Comparison of ENCODE assay signal across 8 cellular contexts in genomic region chr19:18283338-18283737, GRCh38. TPM values are rescaled to one million over a fixed set of nuclear protein-coding genes. Genes with fewer than 3 reads are reported as not detected.
DNase-seq lines count a peak whose midpoint lies in the region; ATAC-seq and TF ChIP-seq lines count a peak whose summit lies in the region.

No MANE protein-coding gene starts in this region.

- H3K27ac Mint-ChIP-seq in HFFc6 (peak overlapping the region; percentile 98; the same call in 1 of the 2 replicates), immature natural killer cell (peak overlapping the region; percentile 65 to 96 (median 94))
- peak overlapping the region; percentile 100 for H3K27ac Mint-ChIP-seq in activated CD8-positive, alpha-beta T cell treated with anti-CD3 and anti-CD28 coated beads for 36 hours

- H3K4me3 ChIP-seq in spleen = no peak overlapping the region

- H3K27me3 ChIP-seq in spleen (replicated peaks in 1 of 7) = no peaks in the 10 kb centered on the region

- DNase-seq in HFFc6 (no peak), immature natural killer cell (no peak), spleen (no peak), GM13976 (ENCODE audit: low spot score) (no peak), CD1c-positive myeloid dendritic cell (ENCODE audit: extremely low spot score) (no peak), head of caudate nucleus (no peak)
- DNase-seq in activated CD8-positive, alpha-beta T cell treated with anti-CD3 and anti-CD28 coated beads for 36 hours = no peak

- POLR2A ChIA-PET in activated CD8-positive, alpha-beta T cell treated with anti-CD3 and anti-CD28 coated beads for 36 hours (lab: Charles Lee) = interaction anchor here (5.8 to 9.0 kb wide), 2 partner anchors 29 to 136 kb away, joined by 37 to 592 read pairs; partner anchors contain the start of genes LSM4 and SSBP4

- intact Hi-C loops in activated CD8-positive, alpha-beta T cell treated with anti-CD3 and anti-CD28 coated beads for 36 hours (cut with micrococcal nuclease) = no loop called here
- intact Hi-C loops in spleen (cut with DNase I; ENCODE audit: low total_unique reads) (no loop called here), head of caudate nucleus (cut with DNase I) (loop anchor here (2.0 kb wide), 1 partner anchor 39 kb away; the partner anchor contains the start of gene LSM4)

- H3K4me1 Mint-ChIP-seq in HFFc6 (ENCODE audit: low read depth) = peaks cover 37% of the 10 kb centered on the region
- H3K4me1 Mint-ChIP-seq in activated CD8-positive, alpha-beta T cell treated with anti-CD3 and anti-CD28 coated beads for 36 hours (ENCODE audit: low read depth) = peaks cover 46% of the 10 kb centered on the region
- peaks cover 45 to 51% of the 10 kb centered on the region in 2 donors for H3K4me1 Mint-ChIP-seq in immature natural killer cell

- in situ Hi-C loops in GM13976 (cut with MboI; ENCODE audit: low sequenced_read_pairs, unreplicated experiment) = no loop called here

- no peak for ATAC-seq in activated CD8-positive, alpha-beta T cell treated with anti-CD3 and anti-CD28 coated beads for 36 hours
- ATAC-seq in HG02623 (IDR thresholded peaks at IDR 0.05; ENCODE audit: unreplicated experiment) = no peak

- CTCF ChIA-PET in activated CD8-positive, alpha-beta T cell treated with anti-CD3 and anti-CD28 coated beads for 36 hours (lab: Charles Lee) = no interaction called here

- TF ChIP-seq CTCF in HFFc6 (IDR thresholded peaks at IDR 0.05) (no peak), spleen (IDR thresholded peaks at IDR 0.05 in 8 of 11, conservative IDR thresholded peaks at IDR 0.05 in 3 of 11) (no peak), GM13976 (IDR thresholded peaks at IDR 0.05; ENCODE audit: borderline replicate concordance, control extremely low read depth, extremely low read depth, insufficient read depth, missing control alignments) (no peak)
- no peak for TF ChIP-seq CTCF in activated CD8-positive, alpha-beta T cell treated with anti-CD3 and anti-CD28 coated beads for 36 hours (IDR thresholded peaks at IDR 0.05)

- 0 out of 2 replicates have a peak, but pooled peaks cover 8% of the 10 kb centered on the region for H3K9me3 Mint-ChIP-seq in HFFc6
- H3K9me3 Mint-ChIP-seq in activated CD8-positive, alpha-beta T cell treated with anti-CD3 and anti-CD28 coated beads for 36 hours = peaks cover 5% of the 10 kb centered on the region
- peaks cover 0 to 2% (median 0%) of the 10 kb centered on the region in 6 donors for H3K9me3 Mint-ChIP-seq in immature natural killer cell

- 86 to 97% (median 95%) methylated on average over 5 of the region's 5 CpGs for WGBS in spleen, 5 donors

- H3K27ac ChIP-seq in spleen = peak overlapping the region; percentile 97 to 100 (median 100)

- no peak for TF ChIP-seq POLR2A in spleen (IDR thresholded peaks at IDR 0.05)

- H3K36me3 Mint-ChIP-seq in HFFc6 (ENCODE audit: low read depth) (peaks cover 19% of the 10 kb centered on the region), immature natural killer cell (peaks cover 0 to 6% (median 4%) of the 10 kb centered on the region in 3 donors)
- H3K36me3 Mint-ChIP-seq in activated CD8-positive, alpha-beta T cell treated with anti-CD3 and anti-CD28 coated beads for 36 hours (ENCODE audit: low read depth) = peaks cover 29% of the 10 kb centered on the region

- H3K36me3 ChIP-seq in spleen = peaks cover 0 to 9% (median 8%) of the 10 kb centered on the region in 6 donors

- H3K27me3 Mint-ChIP-seq in HFFc6 (ENCODE audit: insufficient read depth) = peaks cover 20% of the 10 kb centered on the region
- no peaks in the 10 kb centered on the region for H3K27me3 Mint-ChIP-seq in activated CD8-positive, alpha-beta T cell treated with anti-CD3 and anti-CD28 coated beads for 36 hours
- peaks cover 32 to 42% (median 38%) of the 10 kb centered on the region in 3 donors for H3K27me3 Mint-ChIP-seq in immature natural killer cell (ENCODE audit: low read depth in 3 of 3)

- H3K9me3 ChIP-seq in spleen = no peaks in the 10 kb centered on the region

- peaks cover 23 to 60% (median 42%) of the 10 kb centered on the region in 6 donors for H3K4me1 ChIP-seq in spleen

- H3K4me3 Mint-ChIP-seq in HFFc6 (no peak overlapping the region), immature natural killer cell (peak overlapping the region; percentile 33 to 90 (median 52))
- H3K4me3 Mint-ChIP-seq in activated CD8-positive, alpha-beta T cell treated with anti-CD3 and anti-CD28 coated beads for 36 hours = peak overlapping the region; percentile 12

RNA-seq across cellular contexts. Expression of gene JUND, which starts 1.9 kb away (rescaled TPM):
- 10 to 100 TPM; 70.3 to 99.9 (median 91.7) TPM for total RNA-seq in HFFc6 (2021; fragmentation: NEBNext Ultra II Directional; extraction: Animal tissue kit (Norgen Biotek cat#: 25700))
- 100 to 1,000 TPM; 527 to 530 TPM for total RNA-seq in activated CD8-positive, alpha-beta T cell treated with anti-CD3 and anti-CD28 coated beads for 36 hours
- polyA plus RNA-seq in immature natural killer cell (10 to 100 TPM; 15.0 to 71.8 (median 54.7) TPM), spleen (10 to 100 TPM; 47.5 to 86.5 (median 75.6) TPM)
- 100 to 1,000 TPM; 119 to 232 (median 159) TPM for total RNA-seq in spleen

RNA-seq across cellular contexts. Expression of gene IQCN, which starts 9.1 kb away (rescaled TPM):
- under 1 TPM; 0.40 to 0.87 (median 0.55) TPM for total RNA-seq in HFFc6 (2021; fragmentation: NEBNext Ultra II Directional; extraction: Animal tissue kit (Norgen Biotek cat#: 25700))
- total RNA-seq in activated CD8-positive, alpha-beta T cell treated with anti-CD3 and anti-CD28 coated beads for 36 hours = under 1 TPM; 0.59 to 0.69 TPM
- polyA plus RNA-seq in immature natural killer cell (under 1 TPM in 1 of 3 donors, not detected in 2; 0.15 TPM), spleen (10 to 100 TPM in 1 of 3 donors, 1 to 10 TPM in 2; 1.4 to 15.6 (median 7.8) TPM)
- total RNA-seq in spleen = 10 to 100 TPM in 3 of 7 donors, 1 to 10 TPM in 4; 4.7 to 17.1 (median 8.6) TPM

RNA-seq across cellular contexts. Expression of gene LSM4, which starts 39.5 kb away (rescaled TPM):
- 100 to 1,000 TPM; 175 to 217 (median 202) TPM for total RNA-seq in HFFc6 (2021; fragmentation: NEBNext Ultra II Directional; extraction: Animal tissue kit (Norgen Biotek cat#: 25700))
- total RNA-seq in activated CD8-positive, alpha-beta T cell treated with anti-CD3 and anti-CD28 coated beads for 36 hours = 100 to 1,000 TPM; 426 to 433 TPM
- polyA plus RNA-seq in immature natural killer cell (100 to 1,000 TPM; 128 to 189 (median 178) TPM), spleen (100 to 1,000 TPM in 2 of 3 donors, 10 to 100 TPM in 1; 91.6 to 192 (median 151) TPM)
- total RNA-seq in spleen = 10 to 100 TPM; 55.8 to 86.5 (median 65.1) TPM

RNA-seq across cellular contexts. Expression of gene PGPEP1, which starts 57.1 kb away (rescaled TPM):
- 10 to 100 TPM; 30.5 to 54.1 (median 32.4) TPM for total RNA-seq in HFFc6 (2021; fragmentation: NEBNext Ultra II Directional; extraction: Animal tissue kit (Norgen Biotek cat#: 25700))
- 10 to 100 TPM; 21.7 to 23.9 TPM for total RNA-seq in activated CD8-positive, alpha-beta T cell treated with anti-CD3 and anti-CD28 coated beads for 36 hours
- polyA plus RNA-seq in immature natural killer cell (10 to 100 TPM in 2 of 3 donors, 1 to 10 TPM in 1; 8.2 to 20.6 (median 17.5) TPM), spleen (10 to 100 TPM in 1 of 3 donors, 1 to 10 TPM in 2; 9.3 to 17.3 (median 9.6) TPM)
- total RNA-seq in spleen = 10 to 100 TPM; 20.2 to 65.6 (median 45.1) TPM

RNA-seq across cellular contexts. Expression of gene PDE4C, which starts 57.1 kb away (rescaled TPM):
- total RNA-seq in HFFc6 (2021; fragmentation: NEBNext Ultra II Directional; extraction: Animal tissue kit (Norgen Biotek cat#: 25700)) = under 1 TPM in 1 of 6 experiments, not detected in 5; 0.14 TPM
- under 1 TPM in 1 of 2 experiments, not detected in 1; 0.38 TPM for total RNA-seq in activated CD8-positive, alpha-beta T cell treated with anti-CD3 and anti-CD28 coated beads for 36 hours
- not detected for polyA plus RNA-seq in immature natural killer cell
- total RNA-seq in spleen = 1 to 10 TPM in 6 of 7 donors, under 1 TPM in 1; 0.60 to 7.6 (median 3.3) TPM
- 1 to 10 TPM in 1 of 3 donors, under 1 TPM in 2; 0.07 to 1.2 (median 0.61) TPM for polyA plus RNA-seq in spleen
